11 cellular contexts compared by ENCODE assay signal in the genomic region with DNA sequence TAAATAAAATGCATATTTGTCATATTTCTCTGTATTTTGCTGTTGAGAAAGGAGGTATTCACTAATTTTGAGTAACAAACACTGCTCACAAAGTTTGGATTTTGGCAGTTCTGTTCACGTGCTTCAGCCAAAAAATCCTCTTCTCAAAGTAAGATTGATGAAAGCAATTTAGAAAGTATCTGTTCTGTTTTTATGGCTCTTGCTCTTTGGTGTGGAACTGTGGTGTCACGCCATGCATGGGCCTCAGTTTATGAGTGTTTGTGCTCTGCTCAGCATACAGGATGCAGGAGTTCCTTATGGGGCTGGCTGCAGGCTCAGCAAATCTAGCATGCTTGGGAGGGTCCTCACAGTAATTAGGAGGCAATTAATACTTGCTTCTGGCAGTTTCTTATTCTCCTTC. TPM values are rescaled to one million over a fixed set of nuclear protein-coding genes. Genes with fewer than 3 reads are reported as not detected.
DNase-seq lines count a peak whose midpoint lies in the region; ATAC-seq and TF ChIP-seq lines count a peak whose summit lies in the region.
"Had no signal": no experiment of that assay in that cellular context is flagged by ENCODE, and none has a peak within 500 bp of the region (broad histone marks: within the 10 kb centered on the region; RNA-seq: fewer than 3 reads in every experiment).

No MANE protein-coding gene starts in this region.

- H3K27ac Mint-ChIP-seq in activated T-helper 2 cell treated with anti-CD3 and anti-CD28 coated beads, Interferon-gamma antibody, Interleukin-2, Interleukin-4, amounts not matched to agents 10 μg/mL and 5 μg/mL and 100 μg/mL, durations not matched to agents 14 hours and 24 hours and 36 hours = peak overlapping the region; percentile 67

- H3K4me1 Mint-ChIP-seq in activated T-helper 2 cell treated with anti-CD3 and anti-CD28 coated beads, Interferon-gamma antibody, Interleukin-2, Interleukin-4, amounts not matched to agents 10 μg/mL and 5 μg/mL and 100 μg/mL, durations not matched to agents 14 hours and 24 hours and 36 hours (ENCODE audit: low read depth) = peaks cover 32% of the 10 kb centered on the region

- peak overlapping the region; percentile 37 for H3K4me3 Mint-ChIP-seq in activated T-helper 2 cell treated with anti-CD3 and anti-CD28 coated beads, Interferon-gamma antibody, Interleukin-2, Interleukin-4, amounts not matched to agents 10 μg/mL and 5 μg/mL and 100 μg/mL, durations not matched to agents 14 hours and 24 hours and 36 hours (ENCODE audit: low read depth)

- H3K27ac ChIP-seq in dorsolateral prefrontal cortex = no peak overlapping the region
- H3K27ac ChIP-seq: tibial artery had no signal

- peaks cover 16% of the 10 kb centered on the region for H3K36me3 Mint-ChIP-seq in activated T-helper 2 cell treated with anti-CD3 and anti-CD28 coated beads, Interferon-gamma antibody, Interleukin-2, Interleukin-4, amounts not matched to agents 10 μg/mL and 5 μg/mL and 100 μg/mL, durations not matched to agents 14 hours and 24 hours and 36 hours (ENCODE audit: low read depth)

- intact Hi-C loops in activated T-helper 2 cell treated with anti-CD3 and anti-CD28 coated beads, Interferon-gamma antibody, Interleukin-2, Interleukin-4, amounts not matched to agents 10 μg/mL and 5 μg/mL and 100 μg/mL, durations not matched to agents 14 hours and 24 hours and 36 hours (cut with micrococcal nuclease) = loop anchor here (10.0 kb wide), 1 partner anchor 1363 kb away; the partner anchor contains the start of gene SLBP
- intact Hi-C loops in dorsolateral prefrontal cortex (cut with DNase I) = no loop called here

- H3K27me3 Mint-ChIP-seq in activated T-helper 2 cell treated with anti-CD3 and anti-CD28 coated beads, Interferon-gamma antibody, Interleukin-2, Interleukin-4, amounts not matched to agents 10 μg/mL and 5 μg/mL and 100 μg/mL, durations not matched to agents 14 hours and 24 hours and 36 hours (ENCODE audit: low read depth) = no peaks in the 10 kb centered on the region

- no peaks in the 10 kb centered on the region for H3K27me3 ChIP-seq in dorsolateral prefrontal cortex
- H3K27me3 ChIP-seq: tibial artery had no signal

- TF ChIP-seq CTCF in GM10266 (IDR thresholded peaks at IDR 0.05; ENCODE audit: control insufficient read depth, insufficient read depth, low read depth, missing control alignments) (no peak), dorsolateral prefrontal cortex (IDR thresholded peaks at IDR 0.05 in 54 of 56, conservative IDR thresholded peaks at IDR 0.05 in 2 of 56; ENCODE audit: low read depth in 1 of 56, partially characterized antibody in 56 of 56) (no peak)

- DNase-seq in GM10266 (ENCODE audit: extremely low spot score) (peak; percentile 58), left lobe of liver (ENCODE audit: low spot score) (no peak), KG1 (lab: John Stamatoyannopoulos, UW) (no peak), medulla oblongata (ENCODE audit: extremely low spot score) (no peak), dorsolateral prefrontal cortex (no peak)
- no peak for DNase-seq in activated T-helper 2 cell treated with anti-CD3 and anti-CD28 coated beads, Interferon-gamma antibody, Interleukin-2, Interleukin-4, amounts not matched to agents 10 μg/mL and 5 μg/mL and 100 μg/mL, durations not matched to agents 14 hours and 24 hours and 36 hours (ENCODE audit: low spot score)
- DNase-seq: anterior cingulate cortex, T-helper 9 cell, tibial artery had no signal

- no peak overlapping the region for H3K4me3 ChIP-seq in dorsolateral prefrontal cortex
- H3K4me3 ChIP-seq: tibial artery had no signal

- H3K9me3 Mint-ChIP-seq in activated T-helper 2 cell treated with anti-CD3 and anti-CD28 coated beads, Interferon-gamma antibody, Interleukin-2, Interleukin-4, amounts not matched to agents 10 μg/mL and 5 μg/mL and 100 μg/mL, durations not matched to agents 14 hours and 24 hours and 36 hours = no peaks in the 10 kb centered on the region

- ATAC-seq in GM19043 (IDR thresholded peaks at IDR 0.05; ENCODE audit: low read depth, unreplicated experiment) (peak; percentile 43), HG03066 (IDR thresholded peaks at IDR 0.05; ENCODE audit: low read depth, unreplicated experiment) (peak; percentile 32), left lobe of liver (no peak)

RNA-seq across cellular contexts. Expression of gene HTT, which starts 3.3 kb away (rescaled TPM):
- total RNA-seq in activated T-helper 2 cell treated with anti-CD3 and anti-CD28 coated beads, Interferon-gamma antibody, Interleukin-2, Interleukin-4, amounts not matched to agents 10 μg/mL and 5 μg/mL and 100 μg/mL, durations not matched to agents 14 hours and 24 hours and 36 hours = 65.3 and 71.9 TPM in 2 replicates
- 25.1 TPM for total RNA-seq in left lobe of liver
- total RNA-seq in dorsolateral prefrontal cortex = 100 to 1,000 TPM in 114 of 120 experiments, 10 to 100 TPM in 6; 81.8 to 165 (median 124) TPM

RNA-seq across cellular contexts. Expression of gene HTT-AS, which starts 3.5 kb away (rescaled TPM):
- total RNA-seq in activated T-helper 2 cell treated with anti-CD3 and anti-CD28 coated beads, Interferon-gamma antibody, Interleukin-2, Interleukin-4, amounts not matched to agents 10 μg/mL and 5 μg/mL and 100 μg/mL, durations not matched to agents 14 hours and 24 hours and 36 hours = not detected in 2 replicates
- total RNA-seq in left lobe of liver = not detected
- 1 to 10 TPM in 10 of 120 experiments, under 1 TPM in 1, not detected in 109; 0.79 to 3.0 (median 1.3) TPM for total RNA-seq in dorsolateral prefrontal cortex
